Comparison of ENCODE assay signal across 11 cellular contexts in genomic region chr19:56133858-56134654, GRCh38. TPM values are rescaled to one million over a fixed set of nuclear protein-coding genes. Genes with fewer than 3 reads are reported as not detected.
A peak's percentile ranks its signal among the peaks of the same experiment; 100 is the strongest.
DNase-seq lines count a peak whose midpoint lies in the region; ATAC-seq lines count a peak whose summit lies in the region.
"Had no signal": no experiment of that assay in that cellular context is flagged by ENCODE, and none has a peak within 500 bp of the region (broad histone marks: within the 10 kb centered on the region; RNA-seq: fewer than 3 reads in every experiment).

No MANE protein-coding gene starts in this region.

- peak overlapping the region; percentile 82 for H3K27ac ChIP-seq in SK-N-MC
- H3K27ac ChIP-seq in mesenchymal stem cell (ENCODE audit: low read length, poor library complexity, severe bottlenecking), result no peak overlapping the region
- H3K27ac ChIP-seq: heart left ventricle had no signal

- H2BK15ac ChIP-seq in mesenchymal stem cell (ENCODE audit: low read depth, poor library complexity, severe bottlenecking), result peak overlapping the region; percentile 6

- H3K9ac ChIP-seq in SK-N-MC (ENCODE audit: insufficient read length) (peak overlapping the region; percentile 48), mesenchymal stem cell (ENCODE audit: low read length) (no peak overlapping the region)

- no peaks in the 10 kb centered on the region for H3K36me3 ChIP-seq in SK-N-MC (ENCODE audit: insufficient read depth, low read length)
- H3K36me3 ChIP-seq in mesenchymal stem cell (ENCODE audit: control insufficient read depth in 1 of 2, insufficient read depth in 2 of 2, low read depth in 1 of 2, low read length in 2 of 2), result no peaks in the 10 kb centered on the region
- H3K36me3 ChIP-seq: heart left ventricle, stomach had no signal

- H3K27me3 Mint-ChIP-seq in activated naive CD4-positive, alpha-beta T cell treated with anti-CD3 and anti-CD28 coated beads for 36 hours (ENCODE audit: low read depth), result no peaks in the 10 kb centered on the region

- H3K4me2 ChIP-seq in mesenchymal stem cell (ENCODE audit: low read length, poor library complexity, severe bottlenecking), result no peak overlapping the region

- H3K79me1 ChIP-seq in mesenchymal stem cell (replicated peaks; ENCODE audit: low read length, poor library complexity, severe bottlenecking), result no peaks in the 10 kb centered on the region

- H3K27me3 ChIP-seq in mesenchymal stem cell (ENCODE audit: control insufficient read depth in 1 of 2, insufficient read depth in 1 of 2, low read length in 2 of 2), result no peaks in the 10 kb centered on the region
- H3K27me3 ChIP-seq: heart left ventricle, stomach had no signal

- WGBS in mesenchymal stem cell, result 78% methylated on average over 12 of the region's 14 CpGs

- no peak overlapping the region for H3K4me3 Mint-ChIP-seq in activated naive CD4-positive, alpha-beta T cell treated with anti-CD3 and anti-CD28 coated beads for 36 hours

- H3K9me3 Mint-ChIP-seq in activated naive CD4-positive, alpha-beta T cell treated with anti-CD3 and anti-CD28 coated beads for 36 hours, result no peaks in the 10 kb centered on the region

- H3K4me3 ChIP-seq in SK-N-MC, result peak overlapping the region; percentile 55
- H3K4me3 ChIP-seq in mesenchymal stem cell (ENCODE audit: insufficient read depth in 1 of 2, low read depth in 1 of 2, low read length in 2 of 2), result no peak overlapping the region
- H3K4me3 ChIP-seq: heart left ventricle, stomach had no signal

- H2AFZ ChIP-seq in mesenchymal stem cell (ENCODE audit: low read depth, low read length), result no peak overlapping the region

- H2AK5ac ChIP-seq in mesenchymal stem cell (ENCODE audit: low read length, severe bottlenecking), result no peak overlapping the region

- H3K9me3 ChIP-seq in SK-N-MC (ENCODE audit: low read depth, low read length), result no peaks in the 10 kb centered on the region
- no peaks in the 10 kb centered on the region for H3K9me3 ChIP-seq in mesenchymal stem cell (ENCODE audit: control insufficient read depth, low read length)
- H3K9me3 ChIP-seq: heart left ventricle, stomach had no signal

- H3K27ac Mint-ChIP-seq in activated naive CD4-positive, alpha-beta T cell treated with anti-CD3 and anti-CD28 coated beads for 36 hours, result no peak overlapping the region

- H2BK12ac ChIP-seq in mesenchymal stem cell (ENCODE audit: low read length in 2 of 2), result no peak overlapping the region

- H4K91ac ChIP-seq in mesenchymal stem cell (ENCODE audit: low read length), result no peak overlapping the region

- peaks cover under 1% of the 10 kb centered on the region for H3K4me1 Mint-ChIP-seq in activated naive CD4-positive, alpha-beta T cell treated with anti-CD3 and anti-CD28 coated beads for 36 hours (ENCODE audit: low read depth)

- CTCF ChIA-PET in activated naive CD4-positive, alpha-beta T cell treated with anti-CD3 and anti-CD28 coated beads for 36 hours (lab: Charles Lee), result interaction anchor here (1.1 to 1.2 kb wide), 2 partner anchors 12 to 19 kb away, joined by 3 read pairs; no protein-coding TSS in a partner anchor

- H2BK5ac ChIP-seq in mesenchymal stem cell (ENCODE audit: low read depth, low read length, poor library complexity, severe bottlenecking), result no peak overlapping the region

- H3K23ac ChIP-seq in mesenchymal stem cell (ENCODE audit: low read length in 2 of 2), result peak overlapping the region in 1 of 2 experiments; percentile 18

- no peak overlapping the region for H2BK120ac ChIP-seq in mesenchymal stem cell (ENCODE audit: low read depth, low read length)

- DNase-seq in EH (ENCODE audit: low read depth) (peak; percentile 42), SK-N-MC (ENCODE audit: low read depth, low spot score) (peak; percentile 26), mesenchymal stem cell (no peak), HuH-7 (ENCODE audit: low spot score) (no peak)
- no peak for DNase-seq in activated naive CD4-positive, alpha-beta T cell treated with anti-CD3 and anti-CD28 coated beads for 36 hours
- DNase-seq: heart left ventricle, NCI-H2029, stomach had no signal

- H3K18ac ChIP-seq in mesenchymal stem cell (ENCODE audit: low read depth in 1 of 2, low read length in 2 of 2), result no peak overlapping the region

- H3K14ac ChIP-seq in mesenchymal stem cell (ENCODE audit: low read length in 2 of 2), result no peak overlapping the region

- no peaks in the 10 kb centered on the region for H3K4me1 ChIP-seq in mesenchymal stem cell (ENCODE audit: control insufficient read depth, insufficient read depth, low read depth, low read length)

- no peak overlapping the region for H3K4ac ChIP-seq in mesenchymal stem cell (ENCODE audit: low read depth in 1 of 2, low read length in 2 of 2)

- H4K8ac ChIP-seq in mesenchymal stem cell (ENCODE audit: low read length), result no peak overlapping the region

- H3K36me3 Mint-ChIP-seq in activated naive CD4-positive, alpha-beta T cell treated with anti-CD3 and anti-CD28 coated beads for 36 hours (ENCODE audit: low read depth), result no peaks in the 10 kb centered on the region

- ATAC-seq in HG02678 (IDR thresholded peaks at IDR 0.05; ENCODE audit: unreplicated experiment), result peak; percentile 63
- no peak for ATAC-seq in HG03095 (IDR thresholded peaks at IDR 0.05; ENCODE audit: unreplicated experiment)
- ATAC-seq in HG03108 (IDR thresholded peaks at IDR 0.05; ENCODE audit: unreplicated experiment), result no peak
- ATAC-seq: heart left ventricle had no signal

- intact Hi-C loops in activated naive CD4-positive, alpha-beta T cell treated with anti-CD3 and anti-CD28 coated beads for 36 hours (cut with micrococcal nuclease), result no loop called here

RNA-seq across cellular contexts. Expression of gene ZNF444, which starts 7.0 kb away (rescaled TPM):
- 18.1 TPM for polyA plus RNA-seq in mesenchymal stem cell (2013, experiment 1 of 2)
- 17.4 TPM for polyA plus RNA-seq in mesenchymal stem cell (2013, experiment 2 of 2)
- 10 to 100 TPM; 17.8 to 21.4 TPM for total RNA-seq in activated naive CD4-positive, alpha-beta T cell treated with anti-CD3 and anti-CD28 coated beads for 36 hours

RNA-seq across cellular contexts. Expression of gene ZNF787, which starts 13.0 kb away (rescaled TPM):
- 20.5 TPM for polyA plus RNA-seq in mesenchymal stem cell (2013, experiment 1 of 2)
- 20.3 TPM for polyA plus RNA-seq in mesenchymal stem cell (2013, experiment 2 of 2)
- total RNA-seq in activated naive CD4-positive, alpha-beta T cell treated with anti-CD3 and anti-CD28 coated beads for 36 hours, result 10 to 100 TPM; 24.2 to 26.1 TPM

RNA-seq across cellular contexts. Expression of gene GALP, which starts 41.8 kb away (rescaled TPM):
- not detected for polyA plus RNA-seq in mesenchymal stem cell (2013, experiment 1 of 2)
- polyA plus RNA-seq in mesenchymal stem cell (2013, experiment 2 of 2), result not detected
- not detected for total RNA-seq in activated naive CD4-positive, alpha-beta T cell treated with anti-CD3 and anti-CD28 coated beads for 36 hours
- total RNA-seq: heart left ventricle, stomach had no signal
- polyA plus RNA-seq: heart left ventricle, stomach had no signal

Comparison
In these comparisons a context has a peak if more than half of its experiments do, and no peak if none do; other contexts are left out.
1. DNase-seq: peak in EH (single experiment) and SK-N-MC (single experiment); none in mesenchymal stem cell (single experiment), activated naive CD4-positive, alpha-beta T cell treated with anti-CD3 and anti-CD28 coated beads for 36 hours (single experiment) and HuH-7 (single experiment).